In the genomic region with DNA sequence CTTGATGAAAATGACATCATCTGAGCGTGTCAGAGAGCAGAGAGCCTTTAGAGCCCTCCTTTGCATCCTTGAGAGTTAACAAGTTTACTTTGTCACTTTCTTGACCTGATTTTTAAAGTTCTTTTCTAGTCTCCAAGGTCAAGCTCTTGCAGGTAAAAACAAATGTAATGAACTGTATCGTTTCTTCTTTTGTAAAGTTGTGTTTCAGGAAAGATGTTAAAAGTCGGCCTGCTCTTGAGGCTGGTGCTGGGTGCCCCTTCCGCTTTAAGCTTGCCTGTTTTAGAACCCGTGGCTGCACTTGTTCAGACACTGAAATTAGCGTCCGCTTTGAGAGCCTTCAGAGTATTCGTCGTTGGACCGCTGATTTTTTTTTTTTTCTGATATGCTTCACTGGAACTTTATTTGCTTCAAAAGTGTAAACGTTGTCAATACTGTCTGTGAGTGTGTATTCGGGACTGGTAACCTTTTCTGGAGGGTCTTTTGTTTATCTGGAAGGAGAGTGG, we compare ENCODE assay signal across 8 cellular contexts. TPM values are rescaled to one million over a fixed set of nuclear protein-coding genes. Genes with fewer than 3 reads are reported as not detected.
DNase-seq lines count a peak whose midpoint lies in the region; ATAC-seq and TF ChIP-seq lines count a peak whose summit lies in the region.

No MANE protein-coding gene starts in this region.

- H3K27me3 ChIP-seq in HL-60 (ENCODE audit: insufficient read depth, poor library complexity, severe bottlenecking) (no peaks in the 10 kb centered on the region), right atrium auricular region (no peaks in the 10 kb centered on the region), gastrocnemius medialis (no peaks in the 10 kb centered on the region)

- peaks cover 0 to 48% of the 10 kb centered on the region in 2 donors for H3K4me1 ChIP-seq in right atrium auricular region
- peaks cover 28 to 35% of the 10 kb centered on the region in 2 donors for H3K4me1 ChIP-seq in gastrocnemius medialis

- H3K27me3 Mint-ChIP-seq in activated T-helper 17 cell treated with anti-CD3 and anti-CD28 coated beads, Interleukin-2, amount 50 U/mL, for 72 hours, result no peaks in the 10 kb centered on the region

- intact Hi-C loops in gastrocnemius medialis (cut with DNase I; ENCODE audit: low total_unique reads), result loop anchor here (1.0 to 10.0 kb wide), 3 partner anchors 85 to 210 kb away; no protein-coding TSS in a partner anchor

- TF ChIP-seq CTCF in HL-60 (IDR thresholded peaks at IDR 0.05; ENCODE audit: insufficient read depth, low read length), result no peak
- no peak for TF ChIP-seq CTCF in right atrium auricular region (IDR thresholded peaks at IDR 0.05)
- TF ChIP-seq CTCF in gastrocnemius medialis (IDR thresholded peaks at IDR 0.05 in 4 of 5, conservative IDR thresholded peaks at IDR 0.05 in 1 of 5), result no peak
- TF ChIP-seq CTCF in GM20000 (IDR thresholded peaks at IDR 0.05; ENCODE audit: extremely low read depth, missing control alignments), result no peak

- H3K4me3 ChIP-seq in HL-60 (replicated peaks; ENCODE audit: insufficient read depth, low read length) (peak overlapping the region; percentile 84), right atrium auricular region (peak overlapping the region; percentile 88 to 94), gastrocnemius medialis (peak overlapping the region; percentile 70 to 86 (median 78))

- H3K36me3 ChIP-seq in right atrium auricular region, result no peaks in the 10 kb centered on the region
- no peaks in the 10 kb centered on the region for H3K36me3 ChIP-seq in gastrocnemius medialis

- TF ChIP-seq POLR2A in gastrocnemius medialis (IDR thresholded peaks at IDR 0.05), result no peak

- peaks cover 26% of the 10 kb centered on the region for H3K4me1 Mint-ChIP-seq in activated T-helper 17 cell treated with anti-CD3 and anti-CD28 coated beads, Interleukin-2, amount 50 U/mL, for 72 hours

- H3K4me3 Mint-ChIP-seq in activated T-helper 17 cell treated with anti-CD3 and anti-CD28 coated beads, Interleukin-2, amount 50 U/mL, for 72 hours, result peak overlapping the region; percentile 94

- no peak for ATAC-seq in activated T-helper 17 cell treated with anti-CD3 and anti-CD28 coated beads, Interleukin-2, amount 50 U/mL, for 72 hours (replicated peaks)
- ATAC-seq in gastrocnemius medialis, result peak; percentile 28 to 37

- H3K9me3 ChIP-seq in right atrium auricular region (no peaks in the 10 kb centered on the region), gastrocnemius medialis (no peaks in the 10 kb centered on the region)

- peak overlapping the region; percentile 91 for H3K27ac Mint-ChIP-seq in activated T-helper 17 cell treated with anti-CD3 and anti-CD28 coated beads, Interleukin-2, amount 50 U/mL, for 72 hours

- peaks cover 16% of the 10 kb centered on the region for H3K36me3 Mint-ChIP-seq in activated T-helper 17 cell treated with anti-CD3 and anti-CD28 coated beads, Interleukin-2, amount 50 U/mL, for 72 hours (ENCODE audit: low read depth)

- DNase-seq in Caki2 (ENCODE audit: low read depth) (peak; percentile 26), HL-60 (ENCODE audit: low read depth in 1 of 2, low spot score in 1 of 2) (peak; percentile 26 to 57), right atrium auricular region (ENCODE audit: low spot score) (no peak), gastrocnemius medialis (no peak), H4 (ENCODE audit: low spot score) (no peak), NCI-H774 (lab: John Stamatoyannopoulos, UW) (no peak), GM20000 (ENCODE audit: low spot score) (no peak)

- H3K9me3 Mint-ChIP-seq in activated T-helper 17 cell treated with anti-CD3 and anti-CD28 coated beads, Interleukin-2, amount 50 U/mL, for 72 hours, result no peaks in the 10 kb centered on the region

- in situ Hi-C loops in Caki2 (cut with HindIII; ENCODE audit: low pct_unique_long_range_greater_than_20kb, low sequenced_read_pairs), result loop anchor here (5.0 kb wide), 1 partner anchor 68 kb away; no protein-coding TSS in a partner anchor
- in situ Hi-C loops in gastrocnemius medialis (cut with MboI; ENCODE audit: low sequenced_read_pairs in 4 of 4), result loop anchor here in 3 of 4 donors (5.0 to 25.0 kb wide), 4 partner anchors 78 to 173 kb away; a partner anchor contains a TSS

- peak overlapping the region; percentile 85 for H3K27ac ChIP-seq in HL-60 (replicated peaks)
- peak overlapping the region; percentile 90 to 96 for H3K27ac ChIP-seq in right atrium auricular region
- H3K27ac ChIP-seq in gastrocnemius medialis, result peak overlapping the region; percentile 86 to 92 (median 90)

RNA-seq across cellular contexts. Expression of a gene that starts 52.6 kb away (rescaled TPM):
- 7.3 and 15.1 TPM in 2 replicates for total RNA-seq in Caki2 (2014; rRNA removed; shearing (Covaris generic); ENCODE audit: low replicate concordance)
- 1 to 10 TPM; 7.0 to 7.7 TPM for total RNA-seq in activated T-helper 17 cell treated with anti-CD3 and anti-CD28 coated beads, Interleukin-2, amount 50 U/mL, for 72 hours
- total RNA-seq in right atrium auricular region (10 to 100 TPM in 1 of 2 donors, 1 to 10 TPM in 1; 7.1 to 10.1 TPM), gastrocnemius medialis (1 to 10 TPM; 2.0 to 3.0 (median 2.3) TPM)
- total RNA-seq in H4 (2014; rRNA removed; shearing (Covaris generic)), result 4.6 and 8.4 TPM in 2 replicates

Comparison
In these comparisons a context has a peak if more than half of its experiments do, and no peak if none do; other contexts are left out.
1. DNase-seq: peak in Caki2 (single experiment) and HL-60 (2 of 2); none in right atrium auricular region (single experiment), gastrocnemius medialis (0 of 2), H4 (single experiment), NCI-H774 (single experiment) and GM20000 (single experiment).
2. Peak in every context shown above with its lines, with median percentiles within 50 percentile points of each other: H3K27ac ChIP-seq and H3K4me3 ChIP-seq.